Comparison of ENCODE assay signal across 8 cellular contexts in genomic region chr22:23128269-23129108, GRCh38. TPM values are rescaled to one million over a fixed set of nuclear protein-coding genes. Genes with fewer than 3 reads are reported as not detected.
DNase-seq lines count a peak whose midpoint lies in the region; ATAC-seq and TF ChIP-seq lines count a peak whose summit lies in the region.

No MANE protein-coding gene starts in this region.

- no peak overlapping the region for H3K9ac ChIP-seq in H9 (ENCODE audit: extremely low read depth, insufficient read length, low read length)
- no peak overlapping the region for H3K9ac ChIP-seq in OCI-LY1 (ENCODE audit: low read length)
- H3K9ac ChIP-seq in neural cell (ENCODE audit: low read length), result peak overlapping the region; percentile 12

- no peak for ATAC-seq in GM21515 (IDR thresholded peaks at IDR 0.05; ENCODE audit: unreplicated experiment)

- no peak overlapping the region for H3K4me3 Mint-ChIP-seq in H9
- no peak overlapping the region for H3K4me3 Mint-ChIP-seq in activated T-cell treated with anti-CD3 and anti-CD28 coated beads, Interleukin-2, amount 50 U/mL, for 24 hours

- no peak overlapping the region for H3K4ac ChIP-seq in H9 (ENCODE audit: low read depth, low read length)

- no peak overlapping the region for H2BK5ac ChIP-seq in H9 (ENCODE audit: insufficient read length, low read length)

- H3F3A ChIP-seq in OCI-LY1 (ENCODE audit: insufficient read depth, low read length), result no peaks in the 10 kb centered on the region
- no peaks in the 10 kb centered on the region for H3F3A ChIP-seq in neural cell (ENCODE audit: insufficient read depth, low read length, poor library complexity, severe bottlenecking)

- H3K4me1 Mint-ChIP-seq in H9, result peaks cover 5 to 6% of the 10 kb centered on the region in 2 experiments; a peak in 3 of 4 replicates
- peaks cover 3% of the 10 kb centered on the region for H3K4me1 Mint-ChIP-seq in activated T-cell treated with anti-CD3 and anti-CD28 coated beads, Interleukin-2, amount 50 U/mL, for 24 hours (ENCODE audit: low read depth)

- peak; percentile 91 for DNase-seq in Ammon's horn (ENCODE audit: low spot score)
- peak; percentile 81 for DNase-seq in H9
- DNase-seq in activated T-cell treated with anti-CD3 and anti-CD28 coated beads, Interleukin-2, amount 50 U/mL, for 24 hours, result peak; percentile 82
- DNase-seq in fibroblast of gingiva (ENCODE audit: low read depth), result peak; percentile 47
- DNase-seq in stimulated activated naive CD4-positive, alpha-beta T cell (lab: John Stamatoyannopoulos, UW), result peak; percentile 41 to 81 (median 60)

- H4K5ac ChIP-seq in H9 (ENCODE audit: insufficient read length, low read depth, low read length), result no peak overlapping the region

- H2BK120ac ChIP-seq in H9 (ENCODE audit: low read depth, low read length, poor library complexity, severe bottlenecking), result no peak overlapping the region

- no peaks in the 10 kb centered on the region for H3K23me2 ChIP-seq in H9 (ENCODE audit: insufficient read length, low read depth, low read length, poor library complexity, severe bottlenecking)

- no peaks in the 10 kb centered on the region for H3K79me1 ChIP-seq in H9 (ENCODE audit: insufficient read depth, low read depth, low read length, poor library complexity, severe bottlenecking)

- WGBS in H9 (ENCODE audit: extremely low coverage, insufficient read length, low lambda C conversion rate), result no CpG with 5 or more reads among the region's 14 CpGs

- peaks cover 78% of the 10 kb centered on the region for H3K27me3 Mint-ChIP-seq in H9 (ENCODE audit: low read depth)
- H3K27me3 Mint-ChIP-seq in activated T-cell treated with anti-CD3 and anti-CD28 coated beads, Interleukin-2, amount 50 U/mL, for 24 hours, result no peaks in the 10 kb centered on the region

- H3K14ac ChIP-seq in H9 (ENCODE audit: insufficient read depth, low read length), result no peak overlapping the region

- H3K4me1 ChIP-seq in H9 (ENCODE audit: insufficient read depth, low read length), result no peaks in the 10 kb centered on the region
- H3K4me1 ChIP-seq in OCI-LY1 (ENCODE audit: insufficient read depth, low read length, severe bottlenecking), result no peaks in the 10 kb centered on the region

- no peak overlapping the region for H2AK5ac ChIP-seq in H9 (ENCODE audit: insufficient read length, low read length)

- no peak overlapping the region for H2BK12ac ChIP-seq in H9 (ENCODE audit: insufficient read length, low read depth, low read length)

- no peak overlapping the region for H3K56ac ChIP-seq in H9 (ENCODE audit: insufficient read length, low read depth, low read length)

- no peak overlapping the region for H2BK15ac ChIP-seq in H9 (ENCODE audit: low read depth, low read length)

- TF ChIP-seq CTCF in H9 (conservative IDR thresholded peaks at IDR 0.05) (peak; percentile 93), OCI-LY1 (IDR thresholded peaks at IDR 0.05; ENCODE audit: low read length) (peak; percentile 90), neural cell (IDR thresholded peaks at IDR 0.05; ENCODE audit: poor library complexity, severe bottlenecking) (peak; percentile 84)

- H3K27ac ChIP-seq in H9 (ENCODE audit: insufficient read length, low read depth, low read length) (no peak overlapping the region), OCI-LY1 (ENCODE audit: low read depth, low read length, poor library complexity, severe bottlenecking) (no peak overlapping the region), neural cell (ENCODE audit: low read length) (no peak overlapping the region)

- no peak overlapping the region for H3K18ac ChIP-seq in H9 (ENCODE audit: insufficient read length, low read depth, low read length)

- H3K4me2 ChIP-seq in H9 (ENCODE audit: insufficient read depth, insufficient read length, low read length) (no peak overlapping the region), OCI-LY1 (ENCODE audit: low read length) (no peak overlapping the region), neural cell (ENCODE audit: low read length) (no peak overlapping the region)

- H3K79me2 ChIP-seq in H9 (ENCODE audit: insufficient read depth, low read length) (no peaks in the 10 kb centered on the region), OCI-LY1 (ENCODE audit: insufficient read depth, low read length) (no peaks in the 10 kb centered on the region), neural cell (replicated peaks; ENCODE audit: insufficient read depth, low read length) (no peaks in the 10 kb centered on the region)

- H3T11ph ChIP-seq in H9 (ENCODE audit: low read length), result no peak overlapping the region

- H3K9me3 ChIP-seq in H9 (ENCODE audit: control insufficient read depth, low read depth, low read length) (no peaks in the 10 kb centered on the region), OCI-LY1 (ENCODE audit: low read length) (no peaks in the 10 kb centered on the region), neural cell (ENCODE audit: low read length) (no peaks in the 10 kb centered on the region)

- peaks cover 0 to 1% (median 0%) of the 10 kb centered on the region in 3 experiments; a peak in 3 of 7 replicates for H3K36me3 Mint-ChIP-seq in H9 (ENCODE audit: insufficient read depth in 1 of 3, low read depth in 3 of 3)
- no peaks in the 10 kb centered on the region for H3K36me3 Mint-ChIP-seq in activated T-cell treated with anti-CD3 and anti-CD28 coated beads, Interleukin-2, amount 50 U/mL, for 24 hours (ENCODE audit: low read depth)

- H3K4me3 ChIP-seq in OCI-LY1 (ENCODE audit: low read depth, low read length, poor library complexity, severe bottlenecking) (no peak overlapping the region), neural cell (ENCODE audit: low read length) (no peak overlapping the region)

- no peak for TF ChIP-seq EP300 in neural cell (conservative IDR thresholded peaks at IDR 0.05; ENCODE audit: poor library complexity, severe bottlenecking)

- TF ChIP-seq RAD21 in neural cell (conservative IDR thresholded peaks at IDR 0.05), result peak; percentile 88

- H2BK20ac ChIP-seq in H9 (ENCODE audit: low read depth, low read length, poor library complexity, severe bottlenecking), result no peak overlapping the region

- no peak overlapping the region for H4K8ac ChIP-seq in H9 (replicated peaks; ENCODE audit: insufficient read length, low read depth, low read length)

- H3K27ac Mint-ChIP-seq in H9, result no peak overlapping the region
- no peak overlapping the region for H3K27ac Mint-ChIP-seq in activated T-cell treated with anti-CD3 and anti-CD28 coated beads, Interleukin-2, amount 50 U/mL, for 24 hours

- no peak overlapping the region for H2AFZ ChIP-seq in H9 (ENCODE audit: low read length)
- H2AFZ ChIP-seq in OCI-LY1 (ENCODE audit: low read length), result no peak overlapping the region
- H2AFZ ChIP-seq in neural cell (ENCODE audit: low read depth, low read length), result no peak overlapping the region

- no peak overlapping the region for H4K91ac ChIP-seq in H9 (ENCODE audit: insufficient read length, low read depth, low read length)

- H3K9me3 Mint-ChIP-seq in H9, result no peaks in the 10 kb centered on the region; a peak in 1 of 5 replicates
- no peaks in the 10 kb centered on the region for H3K9me3 Mint-ChIP-seq in activated T-cell treated with anti-CD3 and anti-CD28 coated beads, Interleukin-2, amount 50 U/mL, for 24 hours

- H3K27me3 ChIP-seq in H9 (ENCODE audit: insufficient read depth, low read length) (no peaks in the 10 kb centered on the region; the same call in 1 of the 2 replicates), OCI-LY1 (ENCODE audit: insufficient read depth, low read length) (no peaks in the 10 kb centered on the region), neural cell (ENCODE audit: insufficient read depth, low read depth, low read length) (no peaks in the 10 kb centered on the region)

- H3K36me3 ChIP-seq in OCI-LY1 (ENCODE audit: insufficient read depth, low read length) (no peaks in the 10 kb centered on the region), neural cell (ENCODE audit: insufficient read depth, low read length) (no peaks in the 10 kb centered on the region)

- H4K20me1 ChIP-seq in H9 (ENCODE audit: control insufficient read depth, insufficient read depth, insufficient read length) (peaks cover 2% of the 10 kb centered on the region), OCI-LY1 (ENCODE audit: insufficient read depth, low read length) (no peaks in the 10 kb centered on the region), neural cell (ENCODE audit: insufficient read depth) (no peaks in the 10 kb centered on the region)

- H3K23ac ChIP-seq in H9 (ENCODE audit: insufficient read length, low read depth, low read length), result no peak overlapping the region

- H3K9me2 ChIP-seq in OCI-LY1 (ENCODE audit: low read depth, low read length) (no peaks in the 10 kb centered on the region), neural cell (ENCODE audit: insufficient read depth, low read length) (no peaks in the 10 kb centered on the region)

TF ChIP-seq in neural cell, 6 proteins besides CTCF, POLR2A, EP300 and RAD21:
- TF ChIP-seq SMC3 (conservative IDR thresholded peaks at IDR 0.05; ENCODE audit: poor library complexity) (peak; percentile 83), POLR2AphosphoS5 (IDR thresholded peaks at IDR 0.05) (no peak)

RNA-seq across cellular contexts. Expression of gene RSPH14, which starts 13.3 kb away (rescaled TPM):
- not detected in 2 replicates for total RNA-seq in H9 (2021)
- 2.8 and 4.3 TPM in 2 replicates for polyA plus RNA-seq in neural cell
- 1.7 and 5.2 TPM in 2 replicates for polyA minus RNA-seq in neural cell

RNA-seq across cellular contexts. Expression of gene RAB36, which starts 16.8 kb away (rescaled TPM):
- total RNA-seq in H9 (2021), result 0.92 and 1.4 TPM in 2 replicates
- polyA plus RNA-seq in neural cell, result 3.2 TPM in 2 replicates
- 6.3 and 7.2 TPM in 2 replicates for polyA minus RNA-seq in neural cell

RNA-seq across cellular contexts. Expression of gene BCR, which starts 51.8 kb away (rescaled TPM):
- total RNA-seq in H9 (2021), result 77.0 and 81.6 TPM in 2 replicates
- 53.6 and 57.5 TPM in 2 replicates for polyA plus RNA-seq in neural cell
- polyA minus RNA-seq in neural cell, result 103 and 118 TPM in 2 replicates

RNA-seq across cellular contexts. Expression of gene GNAZ, which starts 58.2 kb away (rescaled TPM):
- 5.0 and 5.2 TPM in 2 replicates for total RNA-seq in H9 (2021)
- polyA plus RNA-seq in neural cell, result 52.0 and 63.2 TPM in 2 replicates
- 89.3 and 95.4 TPM in 2 replicates for polyA minus RNA-seq in neural cell
